ENCODE assay signal across 17 cellular contexts in genomic region chr7:29843738-29844137, GRCh38. TPM values are rescaled to one million over a fixed set of nuclear protein-coding genes. Genes with fewer than 3 reads are reported as not detected.
"Had no signal": no experiment of that assay in that cellular context is flagged by ENCODE, and none has a peak within 500 bp of the region (broad histone marks: within the 10 kb centered on the region; RNA-seq: fewer than 3 reads in every experiment).

No MANE protein-coding gene starts in this region.

- H3K27ac Mint-ChIP-seq: activated naive CD8-positive, alpha-beta T cell treated with anti-CD3 and anti-CD28 coated beads for 36 hours; naive thymus-derived CD4-positive, alpha-beta T cell; stimulated activated naive CD8-positive, alpha-beta T cell treated with anti-CD3 and anti-CD28 coated beads, Interleukin-15, Interleukin-2, amounts not matched to agents 100 ng/mL and 50 ng/mL, for 24 hours; T-helper 17 cell had no signal

- H3K9me3 ChIP-seq: breast epithelium, esophagus squamous epithelium, thoracic aorta had no signal

- H3K36me3 Mint-ChIP-seq: activated naive CD8-positive, alpha-beta T cell treated with anti-CD3 and anti-CD28 coated beads for 36 hours; naive thymus-derived CD4-positive, alpha-beta T cell had no signal

- H3K4me3 ChIP-seq: breast epithelium, dorsolateral prefrontal cortex, esophagus squamous epithelium, thoracic aorta had no signal

- H3K4me1 Mint-ChIP-seq: activated naive CD8-positive, alpha-beta T cell treated with anti-CD3 and anti-CD28 coated beads for 36 hours; naive thymus-derived CD4-positive, alpha-beta T cell had no signal

- H3K4me3 Mint-ChIP-seq: activated naive CD8-positive, alpha-beta T cell treated with anti-CD3 and anti-CD28 coated beads for 36 hours; naive thymus-derived CD4-positive, alpha-beta T cell; stimulated activated naive CD8-positive, alpha-beta T cell treated with anti-CD3 and anti-CD28 coated beads, Interleukin-15, Interleukin-2, amounts not matched to agents 100 ng/mL and 50 ng/mL, for 24 hours; T-helper 17 cell had no signal

- H3K9me3 Mint-ChIP-seq: activated naive CD8-positive, alpha-beta T cell treated with anti-CD3 and anti-CD28 coated beads for 36 hours; stimulated activated naive CD8-positive, alpha-beta T cell treated with anti-CD3 and anti-CD28 coated beads, Interleukin-15, Interleukin-2, amounts not matched to agents 100 ng/mL and 50 ng/mL, for 24 hours had no signal

- H3K27me3 ChIP-seq: breast epithelium had no signal

- H3K36me3 ChIP-seq: breast epithelium, esophagus squamous epithelium, thoracic aorta had no signal

- DNase-seq: activated CD4-positive, alpha-beta T cell treated with anti-CD3 and anti-CD28 coated beads, Interleukin-2, amount 50 U/mL, for 4 hours; activated CD4-positive, CD25-positive, alpha-beta regulatory T cell treated with anti-CD3 and anti-CD28 coated beads, Interleukin-2, amount 50 U/mL, for 72 hours; activated gamma-delta T cell treated with Interleukin-2 at 50 U/mL for 16 hours; activated naive CD8-positive, alpha-beta T cell treated with anti-CD3 and anti-CD28 coated beads for 36 hours; activated T-cell treated with anti-CD3 and anti-CD28 coated beads, Interleukin-2, amount 50 U/mL, for 48 hours; dorsolateral prefrontal cortex; esophagus squamous epithelium; foreskin fibroblast; left colon; naive thymus-derived CD4-positive, alpha-beta T cell; occipital lobe; stimulated activated CD4-positive, alpha-beta T cell treated with anti-CD3 and anti-CD28 coated beads, Interleukin-2, amount 100 ng/mL, for 48 hours; T-helper 17 cell had no signal

- H3K27ac ChIP-seq: breast epithelium, dorsolateral prefrontal cortex, esophagus squamous epithelium, thoracic aorta had no signal

- H3K4me1 ChIP-seq: breast epithelium had no signal

- ATAC-seq: left colon; naive thymus-derived CD4-positive, alpha-beta T cell; T-helper 17 cell had no signal

RNA-seq across cellular contexts. Expression of gene WIPF3, which starts 37.4 kb away (rescaled TPM):
- total RNA-seq: activated naive CD8-positive, alpha-beta T cell treated with anti-CD3 and anti-CD28 coated beads for 36 hours; lung microvascular endothelial cell had no signal
